In the genomic region with DNA sequence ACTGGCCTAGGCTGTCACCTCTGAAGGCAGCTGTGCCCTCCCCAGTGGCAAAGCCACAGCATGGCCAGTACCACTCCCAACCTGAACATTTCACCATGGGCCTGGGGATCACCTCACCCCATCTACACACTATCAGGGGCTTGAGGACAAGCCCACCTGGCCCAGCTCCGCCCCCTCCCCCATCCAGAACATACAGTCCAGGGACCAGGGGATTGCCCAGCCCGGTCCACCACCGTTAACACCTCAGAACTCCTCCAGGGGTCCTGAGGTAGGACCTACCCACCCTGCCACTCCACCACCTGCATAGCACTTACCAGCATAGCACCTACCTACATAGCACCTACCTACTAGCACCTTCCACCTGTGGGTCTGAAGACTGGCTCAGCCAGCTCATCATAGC, we compare ENCODE assay signal across 36 cellular contexts.
"Had no signal": no experiment of that assay in that cellular context is flagged by ENCODE, and none has a peak within 500 bp of the region (broad histone marks: within the 10 kb centered on the region; RNA-seq: fewer than 3 reads in every experiment).

No MANE protein-coding gene starts in this region.

- H3K27me3 ChIP-seq: adrenal gland, body of pancreas, brain microvascular endothelial cell, cardiac muscle cell had no signal

- H3K4me1 ChIP-seq: adrenal gland, body of pancreas, breast epithelium had no signal

- H3K27ac ChIP-seq: adrenal gland, body of pancreas, brain microvascular endothelial cell, breast epithelium, cardiac muscle cell, VCaP had no signal

- H3K36me3 ChIP-seq: adrenal gland, brain microvascular endothelial cell, breast epithelium, cardiac muscle cell had no signal

- H3K4me3 ChIP-seq: adrenal gland, body of pancreas, breast epithelium, cardiac muscle cell had no signal

- FAIRE-seq: astrocyte, TTC549 had no signal

- DNase-seq: activated B cell treated with CpG ODN at 0.5 μM for 24 hours; activated CD4-positive, alpha-beta memory T cell treated with anti-CD3 and anti-CD28 coated beads for 36 hours; activated CD4-positive, alpha-beta T cell treated with anti-CD3 and anti-CD28 coated beads for 4 hours; activated CD4-positive, alpha-beta T cell treated with anti-CD3 and anti-CD28 coated beads, Interleukin-2, amount 10 ng/mL, durations not matched to agents 24 days and 14 days; activated CD4-positive, alpha-beta T cell treated with anti-CD3 and anti-CD28 coated beads, Interleukin-2, amount 50 U/mL, for 1 hour; activated CD4-positive, alpha-beta T cell treated with anti-CD3 and anti-CD28 coated beads, Interleukin-2, amount 50 U/mL, for 4 hours; activated CD4-positive, CD25-positive, alpha-beta regulatory T cell treated with anti-CD3 and anti-CD28 coated beads, Interleukin-2, amount 50 U/mL, for 72 hours; activated CD8-positive, alpha-beta memory T cell treated with anti-CD3 and anti-CD28 coated beads, Interleukin-2, amount 50 U/mL, for 4 hours; activated CD8-positive, alpha-beta T cell treated with anti-CD3 and anti-CD28 coated beads for 36 hours; activated effector memory CD4-positive, alpha-beta T cell treated with anti-CD3 and anti-CD28 coated beads, Interleukin-2, amount 50 U/mL, for 16 hours; activated gamma-delta T cell treated with Interleukin-2 at 50 U/mL for 16 hours; activated naive CD4-positive, alpha-beta T cell; activated naive CD4-positive, alpha-beta T cell treated with anti-CD3 and anti-CD28 coated beads for 36 hours; activated naive CD4-positive, alpha-beta T cell treated with anti-CD3 and anti-CD28 coated beads, Interleukin-2, amount 50 U/mL, for 16 hours; activated naive CD8-positive, alpha-beta T cell treated with anti-CD3 and anti-CD28 coated beads for 36 hours; activated T-cell treated with anti-CD3 and anti-CD28 coated beads for 4 hours; activated T-cell treated with anti-CD3 and anti-CD28 coated beads, Interleukin-2, amount 50 U/mL, for 1 hour; activated T-cell treated with anti-CD3 and anti-CD28 coated beads, Interleukin-2, amount 50 U/mL, for 4 hours; activated T-cell treated with anti-CD3 and anti-CD28 coated beads, Interleukin-2, amount 50 U/mL, for 72 hours; adrenal gland; amniotic stem cell; aorta; body of pancreas; brain microvascular endothelial cell; caudate nucleus; SW 1271; T-helper 1 cell; T-helper 2 cell; T-helper 9 cell had no signal

- H3K9me3 ChIP-seq: adrenal gland, body of pancreas had no signal

- ATAC-seq: activated CD8-positive, alpha-beta T cell treated with anti-CD3 and anti-CD28 coated beads for 36 hours; activated naive CD4-positive, alpha-beta T cell treated with anti-CD3 and anti-CD28 coated beads, Interleukin-2, amount 50 U/mL, for 72 hours; activated T-cell treated with anti-CD3 and anti-CD28 coated beads, Interleukin-2, amount 50 U/mL, for 4 hours; activated T-cell treated with anti-CD3 and anti-CD28 coated beads, Interleukin-2, amount 50 U/mL, for 72 hours; activated T-helper 17 cell treated with anti-CD3 and anti-CD28 coated beads, Interleukin-2, amount 50 U/mL, for 72 hours; body of pancreas had no signal
